In genomic region chr7:75989084-75989725, GRCh38 we compare ENCODE assay signal across 2 cellular contexts.
TF ChIP-seq lines count a peak whose summit lies in the region.

No MANE protein-coding gene starts in this region.

TF ChIP-seq in GM12891, 5 proteins besides CTCF, POLR2A, EP300 and RAD21:
- TF ChIP-seq SPI1 (IDR thresholded peaks at IDR 0.05; ENCODE audit: low read depth, low read length) (no peak), POU2F2 (IDR thresholded peaks at IDR 0.05; ENCODE audit: low read depth, low read length) (no peak), TAF1 (IDR thresholded peaks at IDR 0.05; ENCODE audit: low read depth, low read length) (no peak), PAX5 (IDR thresholded peaks at IDR 0.05; ENCODE audit: insufficient read depth, low read length, severe bottlenecking) (no peak), POLR2AphosphoS5 (IDR thresholded peaks at IDR 0.05; ENCODE audit: low read depth, low read length) (no peak)

TF ChIP-seq in K562, 482 proteins besides CTCF, POLR2A, EP300 and RAD21:
- TF ChIP-seq RFX7 (CRISPR knock-in tag; IDR thresholded peaks at IDR 0.05): no peak
- TF ChIP-seq PCBP1 (IDR thresholded peaks at IDR 0.05; ENCODE audit: low read depth, low read length, poor library complexity, severe bottlenecking): peak; percentile 62
- no peak for TF ChIP-seq ZNF184 (CRISPR knock-in tag; IDR thresholded peaks at IDR 0.05)
- TF ChIP-seq BRD9 (IDR thresholded peaks at IDR 0.05; ENCODE audit: low read depth, partially characterized antibody): no peak
- no peak for TF ChIP-seq ZNF695 (CRISPR knock-in tag; IDR thresholded peaks at IDR 0.05)
- no peak for TF ChIP-seq FUS (optimal IDR thresholded peaks at IDR 0.05; ENCODE audit: low read depth, low read length)
- TF ChIP-seq HNRNPH1 (optimal IDR thresholded peaks at IDR 0.05; ENCODE audit: low read depth, low read length): no peak
- TF ChIP-seq SP1 (CRISPR knock-in tag; IDR thresholded peaks at IDR 0.05): no peak
- peak; percentile 32; the same call in 1 of the 2 replicates for TF ChIP-seq POLR2G (IDR thresholded peaks at IDR 0.05; ENCODE audit: low read depth, low read length)
- TF ChIP-seq RBFOX2 (IDR thresholded peaks at IDR 0.05; ENCODE audit: low read depth, low read length): no peak
- TF ChIP-seq ZNF740 (CRISPR knock-in tag; IDR thresholded peaks at IDR 0.05): peak; percentile 39; the same call in 1 of the 2 replicates
- peak in 1 of 2 experiments; percentile 60; a peak in 1 of 4 replicates for TF ChIP-seq ZNF740 (tag; IDR thresholded peaks at IDR 0.05)
- TF ChIP-seq VEZF1 (CRISPR knock-in tag; IDR thresholded peaks at IDR 0.05): peak; percentile 36; the same call in 1 of the 2 replicates
- no peak for TF ChIP-seq GABPB1 (CRISPR knock-in tag; IDR thresholded peaks at IDR 0.05)
- TF ChIP-seq ZBTB17 (CRISPR knock-in tag; IDR thresholded peaks at IDR 0.05): no peak
